Comparison of ENCODE assay signal across 14 cellular contexts in the genomic region with DNA sequence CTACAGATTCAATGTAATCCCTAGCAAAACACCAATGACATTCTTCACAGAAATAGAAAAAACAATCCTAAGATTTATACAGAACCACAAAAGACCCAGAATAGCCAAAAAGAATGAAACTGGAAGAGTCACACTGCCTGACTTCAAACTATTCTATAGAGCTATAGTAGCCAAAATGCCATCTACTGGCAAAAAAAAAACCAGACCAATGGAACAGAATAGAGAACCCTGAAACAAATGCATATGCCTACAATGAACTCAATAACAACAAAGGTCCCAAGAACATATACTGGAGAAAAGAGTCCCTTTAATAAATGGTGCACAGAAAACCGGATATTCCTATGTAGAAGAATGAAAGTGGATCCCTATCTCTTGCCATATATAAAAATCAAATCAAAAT. TPM values are rescaled to one million over a fixed set of nuclear protein-coding genes. Genes with fewer than 3 reads are reported as not detected.
DNase-seq lines count a peak whose midpoint lies in the region; ATAC-seq and TF ChIP-seq lines count a peak whose summit lies in the region.
"Had no signal": no experiment of that assay in that cellular context is flagged by ENCODE, and none has a peak within 500 bp of the region (broad histone marks: within the 10 kb centered on the region; RNA-seq: fewer than 3 reads in every experiment).

No MANE protein-coding gene starts in this region.

- H3K4me1 Mint-ChIP-seq in CD4-positive, alpha-beta T cell (ENCODE audit: low read depth) = peaks cover 86% of the 10 kb centered on the region
- H3K4me1 Mint-ChIP-seq in effector memory CD8-positive, alpha-beta T cell (ENCODE audit: low read depth in 2 of 2) = peaks cover 46 to 60% of the 10 kb centered on the region in 2 donors

- H3K36me3 ChIP-seq in GM06990 (ENCODE audit: control insufficient read depth, insufficient read depth, low read length) = peaks cover 6% of the 10 kb centered on the region; the same call in 1 of the 2 replicates

- H3K36me3 Mint-ChIP-seq in CD4-positive, alpha-beta T cell (ENCODE audit: low read depth) = peaks cover 96% of the 10 kb centered on the region
- H3K36me3 Mint-ChIP-seq in effector memory CD8-positive, alpha-beta T cell (ENCODE audit: insufficient read depth) = peaks cover 50% of the 10 kb centered on the region

- TF ChIP-seq CTCF in CD4-positive, alpha-beta T cell (IDR thresholded peaks at IDR 0.05) = no peak
- TF ChIP-seq CTCF in GM06990 (IDR thresholded peaks at IDR 0.05; ENCODE audit: insufficient read depth, low read length, poor library complexity, severe bottlenecking) = peak; percentile 15

- H3K9me3 Mint-ChIP-seq in CD4-positive, alpha-beta T cell = no peaks in the 10 kb centered on the region
- H3K9me3 Mint-ChIP-seq in effector memory CD8-positive, alpha-beta T cell = no peaks in the 10 kb centered on the region

- H3K27ac Mint-ChIP-seq in CD4-positive, alpha-beta T cell = peak overlapping the region; percentile 6
- peak overlapping the region; percentile 13 to 44 for H3K27ac Mint-ChIP-seq in effector memory CD8-positive, alpha-beta T cell
- H3K27ac Mint-ChIP-seq: B cell had no signal

- CTCF ChIA-PET in CD4-positive, alpha-beta T cell (lab: Charles Lee) = no interaction called here

- H3K4me3 Mint-ChIP-seq in CD4-positive, alpha-beta T cell = no peak overlapping the region
- peak overlapping the region; percentile 6 to 8 for H3K4me3 Mint-ChIP-seq in effector memory CD8-positive, alpha-beta T cell
- H3K4me3 Mint-ChIP-seq: B cell had no signal

- H3K4me3 ChIP-seq in GM06990 (replicated peaks; ENCODE audit: low read depth, low read length) = no peak overlapping the region
- H3K4me3 ChIP-seq: HAP-1 had no signal

- DNase-seq in CD4-positive, alpha-beta T cell = no peak
- no peak for DNase-seq in GM06990 (ENCODE audit: extremely low read depth, insufficient read length)
- DNase-seq in OCI-M1 (lab: John Stamatoyannopoulos, UW) = peak; percentile 9
- no peak for DNase-seq in effector memory CD8-positive, alpha-beta T cell
- no peak for DNase-seq in SW 1271 (lab: John Stamatoyannopoulos, UW)
- DNase-seq in medulla oblongata (ENCODE audit: extremely low spot score) = no peak
- DNase-seq: DMS153, DMS79 treated with DMSO at 0.1 percent for 48 hours, EL, Karpas-422 had no signal

- no peaks in the 10 kb centered on the region for H3K9me3 ChIP-seq in CD4-positive, alpha-beta T cell (ENCODE audit: control insufficient read depth, low read length)
- H3K9me3 ChIP-seq: HAP-1 had no signal

- intact Hi-C loops in CD4-positive, alpha-beta T cell (cut with DNase I, micrococcal nuclease) = no loop called here

- POLR2A ChIA-PET in CD4-positive, alpha-beta T cell (lab: Charles Lee) = no interaction called here

- ATAC-seq in CD4-positive, alpha-beta T cell (ENCODE audit: poor library complexity) = no peak
- ATAC-seq in effector memory CD8-positive, alpha-beta T cell (replicated peaks) = no peak
- no peak for ATAC-seq in GM21381 (IDR thresholded peaks at IDR 0.05; ENCODE audit: unreplicated experiment)

- no peaks in the 10 kb centered on the region for H3K27me3 Mint-ChIP-seq in CD4-positive, alpha-beta T cell
- H3K27me3 Mint-ChIP-seq in effector memory CD8-positive, alpha-beta T cell = no peaks in the 10 kb centered on the region
- H3K27me3 Mint-ChIP-seq: B cell had no signal

- no peak overlapping the region for H3K27ac ChIP-seq in CD4-positive, alpha-beta T cell (ENCODE audit: low read depth, low read length)
- H3K27ac ChIP-seq: C4-2B had no signal

- H3K27me3 ChIP-seq in CD4-positive, alpha-beta T cell (ENCODE audit: control insufficient read depth, insufficient read depth, low read length) = no peaks in the 10 kb centered on the region
- no peaks in the 10 kb centered on the region for H3K27me3 ChIP-seq in GM06990 (replicated peaks; ENCODE audit: control insufficient read depth, insufficient read depth, low read length)

RNA-seq across cellular contexts. Expression of gene PDCD10, which starts 19.8 kb away (rescaled TPM):
- 10 to 100 TPM; 19.0 to 22.8 TPM for total RNA-seq in CD4-positive, alpha-beta T cell

RNA-seq across cellular contexts. Expression of gene SERPINI1, which starts 20.6 kb away (rescaled TPM):
- total RNA-seq in CD4-positive, alpha-beta T cell = under 1 TPM; 0.64 to 0.66 TPM
